ENCODE assay signal across 24 cellular contexts in the genomic region with DNA sequence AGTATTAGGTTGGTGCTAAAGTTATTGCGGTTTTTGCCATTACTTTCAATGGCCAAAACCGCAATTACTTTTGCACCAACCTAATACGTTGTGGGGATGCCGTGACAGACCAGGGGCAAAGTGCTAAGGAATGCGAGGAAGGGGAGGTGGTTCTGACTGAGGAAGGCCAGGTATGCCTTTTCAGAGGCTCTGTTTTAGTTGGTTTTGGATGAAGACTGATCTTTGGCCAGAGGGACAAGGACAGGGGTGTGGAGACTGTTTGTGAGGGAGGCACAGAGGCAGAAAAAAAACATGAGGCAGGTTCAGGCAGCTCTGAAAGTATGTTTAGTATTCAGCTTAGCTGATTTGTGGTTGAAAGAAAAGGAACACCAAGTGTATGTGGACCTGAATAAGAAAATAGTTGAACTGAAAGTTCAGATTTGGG.
DNase-seq lines count a peak whose midpoint lies in the region; ATAC-seq, FAIRE-seq and TF ChIP-seq lines count a peak whose summit lies in the region.
"Had no signal": no experiment of that assay in that cellular context is flagged by ENCODE, and none has a peak within 500 bp of the region (broad histone marks: within the 10 kb centered on the region; RNA-seq: fewer than 3 reads in every experiment).

No MANE protein-coding gene starts in this region.

- TF ChIP-seq EP300 in GM12878 (IDR thresholded peaks at IDR 0.05; ENCODE audit: borderline replicate concordance in 1 of 2, control insufficient read depth in 1 of 2, low read depth in 2 of 2, low read length in 2 of 2) (no peak), HepG2 (IDR thresholded peaks at IDR 0.05; ENCODE audit: low read depth in 2 of 2, low read length in 2 of 2) (0 out of 4 replicates have a peak, but pooled peaks of 1 of the 2 experiments have one; percentile 15), HepG2 (CRISPR knock-in tag; IDR thresholded peaks at IDR 0.05; ENCODE audit: borderline replicate concordance) (no peak)

- H4K20me1 ChIP-seq in GM12878 (ENCODE audit: control insufficient read depth, insufficient read depth), result no peaks in the 10 kb centered on the region
- no peaks in the 10 kb centered on the region for H4K20me1 ChIP-seq in HepG2 (ENCODE audit: insufficient read depth, low read length)
- H4K20me1 ChIP-seq: BLaER1 had no signal

- H3K79me2 ChIP-seq in GM12878 (ENCODE audit: control insufficient read depth, insufficient read depth, low read length), result no peaks in the 10 kb centered on the region
- H3K79me2 ChIP-seq in HepG2 (ENCODE audit: insufficient read depth, low read length), result no peaks in the 10 kb centered on the region

- SMC1A ChIA-PET in GM12878 (lab: Charles Lee; ENCODE audit: uncharacterized antibody, unreplicated experiment), result no interaction called here

- CTCF ChIA-PET in MCF 10A (lab: Yijun Ruan, JAX) (interaction anchor here (0.8 kb wide), 1 partner anchor 12 kb away, joined by 6 read pairs; no protein-coding TSS in a partner anchor), GM12878 (lab: Yijun Ruan, JAX) (no interaction called here), HepG2 (lab: Yijun Ruan, JAX; ENCODE audit: low intra/inter-chr PET ratio, low total read pairs) (no interaction called here), Caco-2 (lab: Charles Lee) (no interaction called here)

- H3K4me1 ChIP-seq in breast epithelium, result no peaks in the 10 kb centered on the region
- no peaks in the 10 kb centered on the region for H3K4me1 ChIP-seq in GM12878 (ENCODE audit: control insufficient read depth, insufficient read depth, low read length)
- peaks cover 35% of the 10 kb centered on the region for H3K4me1 ChIP-seq in HepG2 (ENCODE audit: insufficient read depth, low read length)
- no peaks in the 10 kb centered on the region for H3K4me1 ChIP-seq in Caco-2
- H3K4me1 ChIP-seq: BLaER1, HAP-1 had no signal

- no peak overlapping the region for H3K9ac ChIP-seq in GM12878 (ENCODE audit: control insufficient read depth, insufficient read depth, low read length)
- H3K9ac ChIP-seq in HepG2 (ENCODE audit: insufficient read depth, low read depth, low read length), result no peak overlapping the region
- H3K9ac ChIP-seq: BLaER1 had no signal

- H3K27ac Mint-ChIP-seq in MCF 10A (ENCODE audit: low read depth, unreplicated experiment) (no peak overlapping the region), Caco-2 (ENCODE audit: unreplicated experiment) (no peak overlapping the region)
- H3K27ac Mint-ChIP-seq: B cell; CD8-positive, alpha-beta T cell had no signal

- RAD21 ChIA-PET in GM12878 (lab: Charles Lee; ENCODE audit: unreplicated experiment), result no interaction called here

- TF ChIP-seq RAD21 in GM12878 (IDR thresholded peaks at IDR 0.05; ENCODE audit: insufficient read depth, low read depth, low read length) (no peak), HepG2 (CRISPR knock-in tag; IDR thresholded peaks at IDR 0.05) (no peak)

- TF ChIP-seq POLR2A in breast epithelium (IDR thresholded peaks at IDR 0.05) (no peak), GM12878 (IDR thresholded peaks at IDR 0.05; ENCODE audit: low read depth, low read length) (no peak), HepG2 (IDR thresholded peaks at IDR 0.05; ENCODE audit: insufficient read depth in 1 of 2, low read depth in 2 of 2, low read length in 2 of 2) (no peak), GM18505 (IDR thresholded peaks at IDR 0.05; ENCODE audit: borderline replicate concordance, extremely low read depth, insufficient read depth, insufficient read length) (no peak)

- H3K4me2 ChIP-seq in GM12878 (ENCODE audit: control insufficient read depth, insufficient read depth) (no peak overlapping the region), HepG2 (ENCODE audit: low read depth, low read length) (peak overlapping the region; percentile 21; the same call in 1 of the 2 replicates)
- H3K4me2 ChIP-seq: BLaER1 had no signal

- BruUV-seq in MCF 10A (replicated peaks; lab: Mats Ljungman, UMichigan) (no TSS peak), GM12878 (replicated peaks; lab: Mats Ljungman, UMichigan) (no TSS peak), HepG2 (replicated peaks; lab: Mats Ljungman, UMichigan) (no TSS peak), Caco-2 (replicated peaks; lab: Mats Ljungman, UMichigan) (no TSS peak)

- intact Hi-C loops in breast epithelium (cut with DNase I; ENCODE audit: low total_unique reads), result no loop called here
- intact Hi-C loops in MCF 10A (cut with micrococcal nuclease), result no loop called here
- intact Hi-C loops in GM12878 (cut with micrococcal nuclease; ENCODE audit: unreplicated experiment), result no loop called here
- intact Hi-C loops in HepG2 (cut with micrococcal nuclease; ENCODE audit: unreplicated experiment), result no loop called here
- intact Hi-C loops in Caco-2 (cut with micrococcal nuclease; ENCODE audit: unreplicated experiment), result no loop called here

- H3K36me3 ChIP-seq in breast epithelium (no peaks in the 10 kb centered on the region), GM12878 (ENCODE audit: control insufficient read depth in 2 of 2, insufficient read depth in 2 of 2, low read length in 1 of 2) (no peaks in the 10 kb centered on the region), HepG2 (replicated peaks in 1 of 2; ENCODE audit: control insufficient read depth in 1 of 2, insufficient read depth in 2 of 2, low read length in 2 of 2) (no peaks in the 10 kb centered on the region), Caco-2 (ENCODE audit: control insufficient read depth, insufficient read depth, low read length) (no peaks in the 10 kb centered on the region)
- H3K36me3 ChIP-seq: BLaER1, HAP-1 had no signal

- H3K4me3 Mint-ChIP-seq in MCF 10A (ENCODE audit: unreplicated experiment) (no peak overlapping the region), Caco-2 (ENCODE audit: unreplicated experiment) (no peak overlapping the region)
- H3K4me3 Mint-ChIP-seq: B cell; CD8-positive, alpha-beta T cell had no signal

- H3K4me3 ChIP-seq in breast epithelium (no peak overlapping the region), GM12878 (no peak overlapping the region), HepG2 (replicated peaks in 1 of 3; ENCODE audit: insufficient read depth in 1 of 3, low read depth in 2 of 3, low read length in 3 of 3) (peak overlapping the region in 1 of 3 experiments; percentile 6; a peak in 1 of 6 replicates), Caco-2 (ENCODE audit: low read depth, low read length) (no peak overlapping the region)
- H3K4me3 ChIP-seq: BLaER1, HAP-1 had no signal

- H3K9me3 ChIP-seq in breast epithelium, result no peaks in the 10 kb centered on the region
- H3K9me3 ChIP-seq in GM12878 (replicated peaks; ENCODE audit: control insufficient read depth, insufficient read depth, low read length), result no peaks in the 10 kb centered on the region
- peaks cover 9% of the 10 kb centered on the region; the same call in 1 of the 2 replicates for H3K9me3 ChIP-seq in HepG2 (ENCODE audit: low read length)
- H3K9me3 ChIP-seq in Caco-2, result 0 out of 2 replicates have a peak, but pooled peaks cover 2% of the 10 kb centered on the region
- H3K9me3 ChIP-seq: BLaER1 had no signal

- H3K27me3 Mint-ChIP-seq in MCF 10A (ENCODE audit: insufficient read depth, unreplicated experiment) (peaks cover 31% of the 10 kb centered on the region), Caco-2 (ENCODE audit: insufficient read depth, unreplicated experiment) (no peaks in the 10 kb centered on the region)
- H3K27me3 Mint-ChIP-seq: CD4-positive, CD25-positive, alpha-beta regulatory T cell had no signal

- H3K4me1 Mint-ChIP-seq in MCF 10A (ENCODE audit: insufficient read depth, unreplicated experiment), result no peaks in the 10 kb centered on the region
- peaks cover 18% of the 10 kb centered on the region for H3K4me1 Mint-ChIP-seq in Caco-2 (ENCODE audit: low read depth, unreplicated experiment)
- H3K4me1 Mint-ChIP-seq: B cell; CD4-positive, CD25-positive, alpha-beta regulatory T cell had no signal

- H3K27ac ChIP-seq in breast epithelium (peak overlapping the region; percentile 1 to 48), GM12878 (ENCODE audit: control insufficient read depth, insufficient read depth) (no peak overlapping the region), HepG2 (ENCODE audit: extremely low read length, insufficient read depth, low read length) (peak overlapping the region; percentile 20)
- H3K27ac ChIP-seq: 22Rv1, BLaER1, C4-2B had no signal

- no peak overlapping the region for H2AFZ ChIP-seq in GM12878 (ENCODE audit: control insufficient read depth, low read depth, low read length)
- H2AFZ ChIP-seq in HepG2 (ENCODE audit: low read length), result no peak overlapping the region

- 49% methylated on average over 5 of the region's 5 CpGs for WGBS in GM12878 (ENCODE audit: insufficient coverage, insufficient replicate concordance, low lambda C conversion rate, missing lambda C conversion rate)
- 39% methylated on average over 5 of the region's 5 CpGs for WGBS in HepG2 (ENCODE audit: low lambda C conversion rate)

- no peak for DNase-seq in breast epithelium (ENCODE audit: low spot score in 2 of 2)
- DNase-seq in MCF 10A (ENCODE audit: unreplicated experiment), result no peak
- no peak for DNase-seq in GM12878 (ENCODE audit: low read depth, low spot score)
- peak; percentile 21 for DNase-seq in HepG2 (ENCODE audit: low spot score)
- no peak for DNase-seq in Caco-2
- no peak for DNase-seq in amniotic stem cell (lab: John Stamatoyannopoulos, UW)
- DNase-seq: CD4-positive, CD25-positive, alpha-beta regulatory T cell; CD8-positive, alpha-beta T cell; DMS 273 treated with DMSO at 0.1 percent for 48 hours; DMS79; EL; GDM1; GOT3 had no signal

- H3K36me3 Mint-ChIP-seq in MCF 10A (ENCODE audit: insufficient read depth, unreplicated experiment) (no peaks in the 10 kb centered on the region), Caco-2 (ENCODE audit: insufficient read depth, unreplicated experiment) (no peaks in the 10 kb centered on the region)
- H3K36me3 Mint-ChIP-seq: CD4-positive, CD25-positive, alpha-beta regulatory T cell; CD8-positive, alpha-beta T cell had no signal

- in situ Hi-C loops in GM12878 (cut with MboI) (no loop called here), HepG2 (cut with HindIII; ENCODE audit: extremely low pct_ligation_motif_present, low pct_unique_long_range_greater_than_20kb) (no loop called here)

- ATAC-seq in GM12878 (no peak), HepG2 (peak; percentile 78), HG03159 (IDR thresholded peaks at IDR 0.05; ENCODE audit: unreplicated experiment) (no peak), GM18505 (IDR thresholded peaks at IDR 0.05; ENCODE audit: unreplicated experiment) (no peak)
- ATAC-seq: CD8-positive, alpha-beta T cell had no signal

- no peak for TF ChIP-seq CTCF in breast epithelium (IDR thresholded peaks at IDR 0.05)
- TF ChIP-seq CTCF in MCF 10A (IDR thresholded peaks at IDR 0.05; ENCODE audit: unreplicated experiment), result no peak
- no peak for TF ChIP-seq CTCF in GM12878 (IDR thresholded peaks at IDR 0.05 in 2 of 3, conservative IDR thresholded peaks at IDR 0.05 in 1 of 3; ENCODE audit: control insufficient read depth in 2 of 3, extremely low read depth in 1 of 3, insufficient read depth in 1 of 3, low read depth in 3 of 3, low read length in 3 of 3)
- TF ChIP-seq CTCF in HepG2 (CRISPR knock-in tag; IDR thresholded peaks at IDR 0.05), result no peak
- TF ChIP-seq CTCF in Caco-2 (IDR thresholded peaks at IDR 0.05; ENCODE audit: insufficient read depth in 1 of 2, low read depth in 1 of 2, low read length in 1 of 2, severe bottlenecking in 1 of 2, unreplicated experiment in 1 of 2), result no peak

- H3K27me3 ChIP-seq in breast epithelium, result no peaks in the 10 kb centered on the region
- H3K27me3 ChIP-seq in GM12878 (replicated peaks in 1 of 2; ENCODE audit: control insufficient read depth in 2 of 2, insufficient read depth in 2 of 2, low read length in 1 of 2), result peaks cover 0 to 3% of the 10 kb centered on the region in 2 experiments; a peak in 2 of 4 replicates
- H3K27me3 ChIP-seq in HepG2 (ENCODE audit: control insufficient read depth in 1 of 2, insufficient read depth in 2 of 2, low read length in 2 of 2), result no peaks in the 10 kb centered on the region
- H3K27me3 ChIP-seq in Caco-2 (replicated peaks; ENCODE audit: control insufficient read depth, insufficient read depth, low read length), result no peaks in the 10 kb centered on the region
- H3K27me3 ChIP-seq: BLaER1 had no signal

- peaks cover 14% of the 10 kb centered on the region for H3K9me3 Mint-ChIP-seq in MCF 10A (ENCODE audit: unreplicated experiment)
- H3K9me3 Mint-ChIP-seq in Caco-2 (ENCODE audit: unreplicated experiment), result peaks cover 29% of the 10 kb centered on the region
- H3K9me3 Mint-ChIP-seq: CD8-positive, alpha-beta T cell had no signal

- FAIRE-seq in GM12878 (lab: Jason Lieb, UNC), result no peak
- FAIRE-seq in HepG2 (lab: Jason Lieb, UNC), result peak; percentile 81
- FAIRE-seq: A204.1, D721Med, GM12891, H54 had no signal

- POLR2A ChIA-PET in MCF 10A (lab: Yijun Ruan, JAX) (no interaction called here), GM12878 (lab: Charles Lee) (interaction anchor here (0.7 kb wide), 1 partner anchor 19 kb away, joined by 3 read pairs; no protein-coding TSS in a partner anchor), HepG2 (lab: Yijun Ruan, JAX) (no interaction called here), Caco-2 (lab: Charles Lee) (no interaction called here)
